In genomic region chr4:42150653-42151567, GRCh38 we compare ENCODE assay signal across 9 cellular contexts. TPM values are rescaled to one million over a fixed set of nuclear protein-coding genes. Genes with fewer than 3 reads are reported as not detected.
A peak's percentile ranks its signal among the peaks of the same experiment; 100 is the strongest.
DNase-seq lines count a peak whose midpoint lies in the region; ATAC-seq and TF ChIP-seq lines count a peak whose summit lies in the region.
"Had no signal": no experiment of that assay in that cellular context is flagged by ENCODE, and none has a peak within 500 bp of the region (broad histone marks: within the 10 kb centered on the region; RNA-seq: fewer than 3 reads in every experiment).

No MANE protein-coding gene starts in this region.

- 3 to 4% (median 4%) methylated on average over 84 to 89 of the region's 89 CpGs for whole genome bisulfite sequencing in ovary, 3 donors
- WGBS in adrenal gland, 4 donors = 8 to 12% (median 10%) methylated on average over 44 to 89 of the region's 89 CpGs

- H3K27ac ChIP-seq in HUES48 (ENCODE audit: low read depth, low read length) (no peak overlapping the region), ovary (no peak overlapping the region), adrenal gland (no peak overlapping the region)
- H3K27ac ChIP-seq: 22Rv1 had no signal

- H3K4me1 ChIP-seq in HUES48 (ENCODE audit: control insufficient read depth, insufficient read depth, low read length) (peaks cover 14% of the 10 kb centered on the region), ovary (ENCODE audit: insufficient read depth) (peaks cover 1% of the 10 kb centered on the region), adrenal gland (replicated peaks in 1 of 2) (peaks cover 10 to 22% of the 10 kb centered on the region in 2 donors)

- H3K36me3 ChIP-seq in HUES48 (ENCODE audit: control insufficient read depth, insufficient read depth, low read length) = peaks cover 2% of the 10 kb centered on the region; the same call in 1 of the 2 replicates
- H3K36me3 ChIP-seq in ovary = no peaks in the 10 kb centered on the region
- no peaks in the 10 kb centered on the region for H3K36me3 ChIP-seq in adrenal gland (replicated peaks in 1 of 2)

- intact Hi-C loops in ovary (cut with DNase I) = no loop called here
- intact Hi-C loops in adrenal gland (cut with DNase I) = no loop called here

- peak; percentile 56 for DNase-seq in DMS 273 (lab: John Stamatoyannopoulos, UW; ENCODE audit: unreplicated experiment)
- DNase-seq in DMS 273 treated with DMSO at 0.1 percent for 48 hours (lab: John Stamatoyannopoulos, UW) = no peak
- peak; percentile 17 for DNase-seq in astrocyte of the hippocampus (ENCODE audit: low read depth, low spot score)
- no peak for DNase-seq in ovary
- no peak for DNase-seq in adrenal gland

- TF ChIP-seq POLR2A in ovary (IDR thresholded peaks at IDR 0.05) = no peak
- TF ChIP-seq POLR2A in adrenal gland (IDR thresholded peaks at IDR 0.05) = no peak

- no peak for TF ChIP-seq EP300 in ovary (IDR thresholded peaks at IDR 0.05)

- H3K9ac ChIP-seq in HUES48 (ENCODE audit: low read depth, low read length) = no peak overlapping the region

- H3K4me3 ChIP-seq in HUES48 (ENCODE audit: low read depth, low read length) (peak overlapping the region; percentile 75), ovary (peak overlapping the region; percentile 14), adrenal gland (peak overlapping the region in 2 of 4 donors; percentile 9 to 55)

- H3K9me3 ChIP-seq in HUES48 (ENCODE audit: control insufficient read depth, insufficient read depth, low read length) = no peaks in the 10 kb centered on the region
- peaks cover 0 to 4% of the 10 kb centered on the region in 2 donors for H3K9me3 ChIP-seq in ovary
- H3K9me3 ChIP-seq in adrenal gland (replicated peaks in 1 of 3) = no peaks in the 10 kb centered on the region

- TF ChIP-seq CTCF in ovary (IDR thresholded peaks at IDR 0.05) (no peak), adrenal gland (IDR thresholded peaks at IDR 0.05) (no peak)

- peaks cover 33% of the 10 kb centered on the region for H3K27me3 ChIP-seq in HUES48 (ENCODE audit: control insufficient read depth, insufficient read depth, low read length)
- H3K27me3 ChIP-seq in ovary = no peaks in the 10 kb centered on the region
- peaks cover 55% of the 10 kb centered on the region for H3K27me3 ChIP-seq in adrenal gland

- ATAC-seq in GM21447 (IDR thresholded peaks at IDR 0.05; ENCODE audit: unreplicated experiment) (peak; percentile 40), esophagus mucosa (no peak)

RNA-seq across cellular contexts. Expression of gene BEND4, which starts 1.5 kb away (rescaled TPM):
- under 1 TPM; 0.11 to 0.65 (median 0.26) TPM for total RNA-seq in ovary
- polyA plus RNA-seq in ovary = under 1 TPM; 0.21 to 0.33 TPM
- 0.08 TPM for total RNA-seq in esophagus mucosa
- total RNA-seq in adrenal gland = under 1 TPM in 6 of 8 donors, not detected in 2; 0.03 to 0.11 (median 0.06) TPM
- under 1 TPM in 1 of 3 donors, not detected in 2; under 0.01 TPM for polyA plus RNA-seq in adrenal gland

Comparison
In these comparisons a context has a peak if more than half of its experiments do, and no peak if none do; other contexts are left out.
1. DNase-seq: peak in DMS 273 (single experiment) and astrocyte of the hippocampus (single experiment); none in DMS 273 treated with DMSO at 0.1 percent for 48 hours (single experiment), ovary (0 of 5) and adrenal gland (0 of 7).